16 cellular contexts compared by ENCODE assay signal in genomic region chr2:29259221-29259620, GRCh38.
DNase-seq lines count a peak whose midpoint lies in the region; ATAC-seq and TF ChIP-seq lines count a peak whose summit lies in the region.
"Had no signal": no experiment of that assay in that cellular context is flagged by ENCODE, and none has a peak within 500 bp of the region (broad histone marks: within the 10 kb centered on the region; RNA-seq: fewer than 3 reads in every experiment).

No MANE protein-coding gene starts in this region.

- no peaks in the 10 kb centered on the region for H3K36me3 ChIP-seq in IMR-90 (ENCODE audit: control insufficient read depth, insufficient read depth, low read length)

- CTCF ChIA-PET in AG04450 (lab: Charles Lee), result interaction anchor here (1.7 kb wide), 1 partner anchor 26 kb away, joined by 3 read pairs; no protein-coding TSS in a partner anchor
- CTCF ChIA-PET in IMR-90 (lab: Yijun Ruan, JAX), result interaction anchor here (0.8 to 1.3 kb wide), 3 partner anchors 16 to 769 kb away, joined by 3 to 4 read pairs (median 3); no protein-coding TSS in a partner anchor

- no peak overlapping the region for H3K9ac ChIP-seq in IMR-90 (ENCODE audit: low read depth, low read length)

- TF ChIP-seq RAD21 in IMR-90 (IDR thresholded peaks at IDR 0.05; ENCODE audit: low read length), result no peak

- no peak overlapping the region for H3K14ac ChIP-seq in IMR-90 (replicated peaks; ENCODE audit: low read depth, low read length)

- no CpG with 5 or more reads among the region's 4 CpGs for WGBS in IMR-90 (ENCODE audit: extremely low coverage in 2 of 2, insufficient read length in 1 of 2), 2 experiments

- no peak overlapping the region for H4K5ac ChIP-seq in IMR-90 (ENCODE audit: low read depth, low read length)

- ATAC-seq in IMR-90 (ENCODE audit: low read depth) (peak; percentile 49), left lobe of liver (no peak), GM19023 (IDR thresholded peaks at IDR 0.05; ENCODE audit: unreplicated experiment) (no peak)

- no peak overlapping the region for H2BK15ac ChIP-seq in IMR-90 (ENCODE audit: low read depth, low read length)

- POLR2A ChIA-PET in AG04450 (lab: Yijun Ruan, JAX), result interaction anchor here (0.6 kb wide), 1 partner anchor 161 kb away, joined by 4 read pairs; no protein-coding TSS in a partner anchor
- POLR2A ChIA-PET in IMR-90 (lab: Charles Lee; ENCODE audit: unreplicated experiment), result no interaction called here

- no peak overlapping the region for H4K91ac ChIP-seq in IMR-90 (ENCODE audit: insufficient read depth, low read depth, low read length)

- H2BK5ac ChIP-seq in IMR-90 (ENCODE audit: low read depth, low read length, poor library complexity, severe bottlenecking), result no peak overlapping the region

- no peak for TF ChIP-seq POLR2A in IMR-90 (IDR thresholded peaks at IDR 0.05; ENCODE audit: low read depth, low read length)

- no peaks in the 10 kb centered on the region for H3K4me1 ChIP-seq in IMR-90 (ENCODE audit: control insufficient read depth, insufficient read depth, low read length)

- H3K9me1 ChIP-seq in IMR-90 (ENCODE audit: insufficient read depth, low read length), result no peaks in the 10 kb centered on the region; the same call in 1 of the 2 replicates

- H2AK9ac ChIP-seq in IMR-90 (replicated peaks; ENCODE audit: low read depth, low read length, poor library complexity), result no peak overlapping the region

- no peaks in the 10 kb centered on the region for H3K9me3 ChIP-seq in AG04450 (ENCODE audit: control insufficient read depth, insufficient read depth, low read length)
- H3K9me3 ChIP-seq in IMR-90 (ENCODE audit: control insufficient read depth, insufficient read depth, low read length), result no peaks in the 10 kb centered on the region

- H4K20me1 ChIP-seq in IMR-90 (ENCODE audit: insufficient read depth, low read length), result no peaks in the 10 kb centered on the region

- H3K27me3 ChIP-seq in AG04450 (ENCODE audit: control insufficient read depth, insufficient read depth, low read length) (peaks cover 2% of the 10 kb centered on the region), IMR-90 (ENCODE audit: control insufficient read depth, insufficient read depth, low read length) (peaks cover 14% of the 10 kb centered on the region)

- H3K4me2 ChIP-seq in IMR-90 (ENCODE audit: low read depth, low read length), result no peak overlapping the region

- TF ChIP-seq CTCF in AG04450 (IDR thresholded peaks at IDR 0.05; ENCODE audit: low read depth, low read length) (no peak), IMR-90 (conservative IDR thresholded peaks at IDR 0.05; ENCODE audit: low read depth, low read length) (no peak), choroid plexus epithelial cell (conservative IDR thresholded peaks at IDR 0.05; ENCODE audit: low read depth, low read length) (no peak)

- no peak overlapping the region for H3K23ac ChIP-seq in IMR-90 (ENCODE audit: low read depth, low read length)

- H2BK20ac ChIP-seq in IMR-90 (ENCODE audit: low read depth, low read length), result no peak overlapping the region

- no peak overlapping the region for H2AK5ac ChIP-seq in IMR-90 (ENCODE audit: low read depth, low read length)

- DNase-seq in AG04450 (ENCODE audit: low read depth, low spot score), result peak; percentile 16
- DNase-seq in IMR-90, result peak; percentile 58
- peak; percentile 34 for DNase-seq in choroid plexus epithelial cell (ENCODE audit: low read depth)
- peak; percentile 57 for DNase-seq in hepatic stellate cell (ENCODE audit: low spot score)
- DNase-seq in left lobe of liver (ENCODE audit: low spot score), result no peak
- no peak for DNase-seq in DMS53 treated with DMSO at 0.1 percent for 48 hours (lab: John Stamatoyannopoulos, UW; ENCODE audit: unreplicated experiment)
- DNase-seq in mucosa of gallbladder (ENCODE audit: low spot score), result no peak
- DNase-seq: C1 segment of cervical spinal cord, H9, KG1, NCI-H1092, NCI-H146, NCI-H2081, NCI-H510A, NCI-H774 had no signal

- in situ Hi-C loops in IMR-90 (cut with MboI; ENCODE audit: low sequenced_read_pairs), result no loop called here

- no peak overlapping the region for H3K27ac ChIP-seq in AG04450 (ENCODE audit: low read depth, low read length)
- no peak overlapping the region for H3K27ac ChIP-seq in IMR-90 (ENCODE audit: insufficient read depth, low read length)

- no peak overlapping the region for H4K8ac ChIP-seq in IMR-90 (ENCODE audit: low read depth in 2 of 2, low read length in 2 of 2)

- BruUV-seq in IMR-90 (replicated peaks; lab: Mats Ljungman, UMichigan), result no TSS peak

- H2BK120ac ChIP-seq in IMR-90 (ENCODE audit: low read depth, low read length), result no peak overlapping the region

- no peak overlapping the region for H3K4ac ChIP-seq in IMR-90 (ENCODE audit: low read depth, low read length)

- dilution Hi-C loops in IMR-90 (cut with HindIII; ENCODE audit: low sequenced_read_pairs, unreplicated experiment), result no loop called here

- intact Hi-C loops in IMR-90 (cut with micrococcal nuclease), result no loop called here

- no peak overlapping the region for H2AFZ ChIP-seq in IMR-90 (replicated peaks; ENCODE audit: low read length, poor library complexity)

- no peak overlapping the region for H3K4me3 ChIP-seq in AG04450 (ENCODE audit: low read depth, low read length)
- no peak overlapping the region for H3K4me3 ChIP-seq in IMR-90 (ENCODE audit: insufficient read depth, low read depth, low read length)
- no peak overlapping the region for H3K4me3 ChIP-seq in choroid plexus epithelial cell (ENCODE audit: low read depth, low read length)

- no peak overlapping the region for H3K18ac ChIP-seq in IMR-90 (ENCODE audit: low read depth, low read length)

- no peak overlapping the region for H3K56ac ChIP-seq in IMR-90 (ENCODE audit: extremely low read depth, insufficient read depth, low read length)

- no peaks in the 10 kb centered on the region for H3K79me1 ChIP-seq in IMR-90 (ENCODE audit: low read depth in 1 of 2, low read length in 2 of 2)

TF ChIP-seq in IMR-90, 13 proteins besides CTCF, POLR2A, EP300 and RAD21:
- TF ChIP-seq BHLHE40 (IDR thresholded peaks at IDR 0.05; ENCODE audit: low read depth, low read length) (no peak), RFX5 (IDR thresholded peaks at IDR 0.05; ENCODE audit: low read depth, low read length) (no peak), NFE2L2 (IDR thresholded peaks at IDR 0.05; ENCODE audit: low read depth, low read length) (no peak), SMC3 (IDR thresholded peaks at IDR 0.05; ENCODE audit: low read depth, low read length) (no peak), ELK1 (IDR thresholded peaks at IDR 0.05; ENCODE audit: borderline replicate concordance, low read depth, low read length) (no peak), MAZ (IDR thresholded peaks at IDR 0.05; ENCODE audit: borderline replicate concordance, low read depth, low read length) (no peak), USF2 (IDR thresholded peaks at IDR 0.05; ENCODE audit: low read depth, low read length) (no peak), FOS (IDR thresholded peaks at IDR 0.05; ENCODE audit: low read depth, low read length) (no peak), RCOR1 (IDR thresholded peaks at IDR 0.05; ENCODE audit: insufficient replicate concordance, low read length) (no peak), MXI1 (IDR thresholded peaks at IDR 0.05; ENCODE audit: borderline replicate concordance, low read depth, low read length) (no peak), MAFK (IDR thresholded peaks at IDR 0.05; ENCODE audit: low read depth, low read length) (no peak), CEBPB (IDR thresholded peaks at IDR 0.05; ENCODE audit: low read depth, low read length) (no peak), CHD1 (IDR thresholded peaks at IDR 0.05; ENCODE audit: low read depth, low read length) (no peak)

Comparison
In these comparisons a context has a peak if more than half of its experiments do, and no peak if none do; other contexts are left out.
1. DNase-seq: peak in AG04450 (single experiment), IMR-90 (single experiment), choroid plexus epithelial cell (single experiment) and hepatic stellate cell (single experiment); none in left lobe of liver (single experiment), DMS53 treated with DMSO at 0.1 percent for 48 hours (single experiment) and mucosa of gallbladder (single experiment).